In the genomic region with DNA sequence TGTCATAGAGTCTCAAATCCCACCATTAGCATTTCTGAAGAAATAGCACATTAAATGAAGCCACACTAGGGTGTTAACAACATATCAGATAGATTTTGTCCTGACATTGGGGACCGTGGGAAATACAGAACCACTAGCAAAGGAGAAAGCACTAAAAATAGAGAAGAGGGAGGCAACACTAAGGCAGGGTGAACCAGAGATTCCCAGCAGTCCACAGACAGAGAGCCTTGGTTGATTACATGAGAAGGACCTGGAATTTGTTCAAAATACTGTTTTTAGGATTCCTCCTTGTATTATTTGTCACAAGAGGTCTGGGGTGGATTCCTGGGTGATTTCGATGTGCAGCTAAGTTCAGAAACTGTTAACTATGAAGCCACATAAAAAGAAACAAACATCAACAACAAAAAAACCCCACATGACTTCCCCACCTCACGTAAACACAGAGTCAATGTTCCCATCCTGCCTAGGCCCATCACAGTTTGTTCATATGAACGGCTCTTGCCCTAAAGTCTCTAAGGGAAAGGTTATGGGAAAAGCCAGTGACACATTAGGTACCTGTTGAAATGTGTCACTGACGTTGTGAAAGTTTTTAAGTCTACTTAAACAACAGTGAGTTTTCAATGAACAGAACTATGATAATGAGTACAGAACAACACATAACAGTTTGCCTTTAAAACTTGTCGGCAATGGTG, we compare ENCODE assay signal across 11 cellular contexts. TPM values are rescaled to one million over a fixed set of nuclear protein-coding genes. Genes with fewer than 3 reads are reported as not detected.
A peak's percentile ranks its signal among the peaks of the same experiment; 100 is the strongest.
DNase-seq lines count a peak whose midpoint lies in the region; ATAC-seq lines count a peak whose summit lies in the region.
"Had no signal": no experiment of that assay in that cellular context is flagged by ENCODE, and none has a peak within 500 bp of the region (broad histone marks: within the 10 kb centered on the region; RNA-seq: fewer than 3 reads in every experiment).

No MANE protein-coding gene starts in this region.

- CTCF ChIA-PET in CD8-positive, alpha-beta memory T cell (lab: Charles Lee), result no interaction called here

- H3K56ac ChIP-seq in mesendoderm (ENCODE audit: low read length), result no peak overlapping the region

- no peak overlapping the region for H3K4me2 ChIP-seq in mesendoderm (ENCODE audit: low read length)

- no peak overlapping the region for H3K4me3 ChIP-seq in CD8-positive, alpha-beta memory T cell (ENCODE audit: low read length)
- H3K4me3 ChIP-seq in mesendoderm (ENCODE audit: low read length), result no peak overlapping the region

- ATAC-seq in GM18858 (IDR thresholded peaks at IDR 0.05; ENCODE audit: unreplicated experiment) (peak; percentile 73), HG02642 (IDR thresholded peaks at IDR 0.05; ENCODE audit: poor library complexity, unreplicated experiment) (peak; percentile 84)

- H3K4me3 Mint-ChIP-seq in CD8-positive, alpha-beta memory T cell, result no peak overlapping the region
- H3K4me3 Mint-ChIP-seq in T-helper 2 cell treated with Interferon-gamma antibody and Interleukin-4, amounts not matched to agents 5 μg/mL and 100 μg/mL, for 36 hours, result no peak overlapping the region

- no peaks in the 10 kb centered on the region for H3K9me3 ChIP-seq in CD8-positive, alpha-beta memory T cell (ENCODE audit: low read length)

- H3K9me3 Mint-ChIP-seq in CD8-positive, alpha-beta memory T cell, result no peaks in the 10 kb centered on the region
- H3K9me3 Mint-ChIP-seq in T-helper 2 cell treated with Interferon-gamma antibody and Interleukin-4, amounts not matched to agents 5 μg/mL and 100 μg/mL, for 36 hours, result no peaks in the 10 kb centered on the region

- no peaks in the 10 kb centered on the region for H3K79me1 ChIP-seq in mesendoderm (ENCODE audit: low read length)

- no peak for DNase-seq in CD8-positive, alpha-beta memory T cell
- DNase-seq in T-helper 2 cell treated with Interferon-gamma antibody and Interleukin-4, amounts not matched to agents 5 μg/mL and 100 μg/mL, for 36 hours (ENCODE audit: low spot score), result peak; percentile 29
- DNase-seq in NCI-H82 treated with DMSO at 0.1 percent for 48 hours (lab: John Stamatoyannopoulos, UW; ENCODE audit: unreplicated experiment) (no peak), mesendoderm (no peak), OCI-M2 (lab: John Stamatoyannopoulos, UW; ENCODE audit: unreplicated experiment) (no peak), DMS 273 (lab: John Stamatoyannopoulos, UW; ENCODE audit: unreplicated experiment) (no peak)
- DNase-seq: H7, NCI-H1436 treated with DMSO at 0.1 percent for 48 hours had no signal

- no peaks in the 10 kb centered on the region for H3K36me3 ChIP-seq in CD8-positive, alpha-beta memory T cell (ENCODE audit: insufficient read depth, low read length)
- H3K36me3 ChIP-seq in mesendoderm (ENCODE audit: control insufficient read depth, insufficient read depth, low read length), result no peaks in the 10 kb centered on the region

- H3K27ac ChIP-seq in CD8-positive, alpha-beta memory T cell (ENCODE audit: low read depth, low read length), result no peak overlapping the region
- H3K27ac ChIP-seq in mesendoderm (ENCODE audit: low read depth, low read length), result no peak overlapping the region
- H3K27ac ChIP-seq: parathyroid adenoma had no signal

- no peaks in the 10 kb centered on the region for H3K79me2 ChIP-seq in mesendoderm (ENCODE audit: control insufficient read depth, insufficient read depth, low read length)
- H3K79me2 ChIP-seq: parathyroid adenoma had no signal

- no peak overlapping the region for H3K9ac ChIP-seq in mesendoderm (ENCODE audit: low read length)
- H3K9ac ChIP-seq: parathyroid adenoma had no signal

- H2BK120ac ChIP-seq in mesendoderm (ENCODE audit: low read depth, low read length), result no peak overlapping the region

- no peak overlapping the region for H2AK5ac ChIP-seq in mesendoderm (ENCODE audit: low read length)

- no peak overlapping the region for H4K8ac ChIP-seq in mesendoderm (ENCODE audit: low read depth, low read length)

- H3K4me1 ChIP-seq in CD8-positive, alpha-beta memory T cell (ENCODE audit: insufficient read depth, low read length), result no peaks in the 10 kb centered on the region
- peaks cover 5% of the 10 kb centered on the region for H3K4me1 ChIP-seq in mesendoderm (ENCODE audit: control insufficient read depth, low read depth, low read length)
- H3K4me1 ChIP-seq: parathyroid adenoma had no signal

- peaks cover 8 to 11% (median 11%) of the 10 kb centered on the region in 3 donors for H3K4me1 Mint-ChIP-seq in CD8-positive, alpha-beta memory T cell
- H3K4me1 Mint-ChIP-seq in T-helper 2 cell treated with Interferon-gamma antibody and Interleukin-4, amounts not matched to agents 5 μg/mL and 100 μg/mL, for 36 hours (ENCODE audit: low read depth), result peaks cover 5% of the 10 kb centered on the region

- H3K27me3 Mint-ChIP-seq in CD8-positive, alpha-beta memory T cell, result no peaks in the 10 kb centered on the region
- H3K27me3 Mint-ChIP-seq in T-helper 2 cell treated with Interferon-gamma antibody and Interleukin-4, amounts not matched to agents 5 μg/mL and 100 μg/mL, for 36 hours (ENCODE audit: low read depth), result no peaks in the 10 kb centered on the region

- no CpG with 5 or more reads among the region's 6 CpGs for WGBS in mesendoderm (ENCODE audit: extremely low coverage, insufficient coverage, low lambda C conversion rate)

- no peaks in the 10 kb centered on the region for H3K27me3 ChIP-seq in CD8-positive, alpha-beta memory T cell (ENCODE audit: insufficient read depth, low read length, poor library complexity, severe bottlenecking)
- no peaks in the 10 kb centered on the region for H3K27me3 ChIP-seq in mesendoderm (ENCODE audit: insufficient read depth, low read length, poor library complexity)

- no peaks in the 10 kb centered on the region for H3K36me3 Mint-ChIP-seq in CD8-positive, alpha-beta memory T cell
- no peaks in the 10 kb centered on the region for H3K36me3 Mint-ChIP-seq in T-helper 2 cell treated with Interferon-gamma antibody and Interleukin-4, amounts not matched to agents 5 μg/mL and 100 μg/mL, for 36 hours (ENCODE audit: low read depth)

- no peak overlapping the region for H2BK15ac ChIP-seq in mesendoderm (replicated peaks; ENCODE audit: low read depth)

- no peak overlapping the region for H3K18ac ChIP-seq in mesendoderm (ENCODE audit: low read length)

- H3K27ac Mint-ChIP-seq in CD8-positive, alpha-beta memory T cell, result peak overlapping the region in 6 of 8 donors; percentile 7 to 79 (median 56)
- no peak overlapping the region for H3K27ac Mint-ChIP-seq in T-helper 2 cell treated with Interferon-gamma antibody and Interleukin-4, amounts not matched to agents 5 μg/mL and 100 μg/mL, for 36 hours

- no peak overlapping the region for H4K5ac ChIP-seq in mesendoderm (ENCODE audit: low read length)

- POLR2A ChIA-PET in CD8-positive, alpha-beta memory T cell (lab: Charles Lee), result no interaction called here

- no peak overlapping the region for H2BK5ac ChIP-seq in mesendoderm (ENCODE audit: low read length)

- no peak overlapping the region for H3K4ac ChIP-seq in mesendoderm (ENCODE audit: low read depth, low read length)

- H3K23ac ChIP-seq in mesendoderm (ENCODE audit: low read length), result no peak overlapping the region

RNA-seq across cellular contexts. Expression of a gene that starts 23.6 kb away (rescaled TPM):
- total RNA-seq in CD8-positive, alpha-beta memory T cell, result 100 to 1,000 TPM; 112 to 125 TPM
- 99.7 TPM for polyA plus RNA-seq in CD8-positive, alpha-beta memory T cell
- polyA plus RNA-seq in mesendoderm (2013, experiment 1 of 2), result 105 TPM
- 104 TPM for polyA plus RNA-seq in mesendoderm (2013, experiment 2 of 2)

RNA-seq across cellular contexts. Expression of a gene that starts 38.9 kb away (rescaled TPM):
- 10 to 100 TPM; 18.4 to 19.8 TPM for total RNA-seq in CD8-positive, alpha-beta memory T cell
- polyA plus RNA-seq in CD8-positive, alpha-beta memory T cell, result 1.6 TPM
- 13.8 TPM for polyA plus RNA-seq in mesendoderm (2013, experiment 1 of 2)
- 13.6 TPM for polyA plus RNA-seq in mesendoderm (2013, experiment 2 of 2)
